Comparison of ENCODE assay signal across 18 cellular contexts in the genomic region with DNA sequence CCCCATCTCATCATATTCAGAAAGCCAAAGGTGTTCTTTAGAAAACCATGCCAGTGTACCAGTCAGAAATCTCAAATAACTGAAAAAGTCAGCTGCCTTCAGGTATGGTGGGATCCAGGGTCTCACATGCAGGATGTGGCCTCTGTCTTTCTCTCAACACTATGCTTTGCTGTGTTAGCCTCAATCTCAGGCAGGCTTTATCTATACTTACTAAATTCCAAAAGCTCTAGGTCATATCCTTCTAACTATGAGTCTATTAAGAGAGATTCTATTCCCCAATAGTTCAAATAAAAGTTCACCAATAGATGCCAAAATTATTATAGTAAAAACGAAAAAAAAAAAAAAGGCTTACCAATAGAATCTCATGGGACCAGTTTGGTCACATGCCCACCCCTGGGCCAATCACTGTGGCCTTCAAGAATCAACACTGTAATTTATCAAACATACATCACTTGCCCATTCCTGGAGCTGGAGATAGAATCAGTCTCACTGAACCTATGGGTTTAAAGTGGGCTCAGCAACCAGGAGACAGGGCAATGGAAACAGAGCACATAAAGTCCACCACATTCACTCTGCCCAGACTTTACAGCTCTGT. TPM values are rescaled to one million over a fixed set of nuclear protein-coding genes. Genes with fewer than 3 reads are reported as not detected.
"Had no signal": no experiment of that assay in that cellular context is flagged by ENCODE, and none has a peak within 500 bp of the region (broad histone marks: within the 10 kb centered on the region; RNA-seq: fewer than 3 reads in every experiment).

No MANE protein-coding gene starts in this region.

- H3K27me3 Mint-ChIP-seq: type B pancreatic cell had no signal

- H3K27me3 ChIP-seq: SJCRH30 had no signal

- H3K36me3 Mint-ChIP-seq: type B pancreatic cell had no signal

- H3K4me3 Mint-ChIP-seq: activated CD8-positive, alpha-beta T cell treated with anti-CD3 and anti-CD28 coated beads for 36 hours; type B pancreatic cell had no signal

- H3K4me3 ChIP-seq: SJCRH30 had no signal

- FAIRE-seq: astrocyte, small intestine had no signal

- H3K36me3 ChIP-seq: SJCRH30 had no signal

- ATAC-seq: activated CD8-positive, alpha-beta T cell treated with anti-CD3 and anti-CD28 coated beads for 36 hours; left colon had no signal

- H3K27ac Mint-ChIP-seq: activated CD8-positive, alpha-beta T cell treated with anti-CD3 and anti-CD28 coated beads for 36 hours; type B pancreatic cell had no signal

- H3K27ac ChIP-seq: SJCRH30, VCaP had no signal

- DNase-seq: activated CD8-positive, alpha-beta memory T cell treated with anti-CD3 and anti-CD28 coated beads, Interleukin-2, amount 50 U/mL, for 4 hours; activated CD8-positive, alpha-beta T cell treated with anti-CD3 and anti-CD28 coated beads for 36 hours; activated naive CD4-positive, alpha-beta T cell treated with Interleukin-2 at 50 U/mL for 16 hours; central memory CD4-positive, alpha-beta T cell; cortex of kidney; effector memory CD4-positive, alpha-beta T cell; left colon; mesendoderm; retina; SJCRH30; small intestine; stimulated activated naive CD4-positive, alpha-beta T cell had no signal

RNA-seq across cellular contexts. Expression of a gene that starts 38.0 kb away (rescaled TPM):
- total RNA-seq: activated CD8-positive, alpha-beta T cell treated with anti-CD3 and anti-CD28 coated beads for 36 hours; astrocyte; epithelial cell of proximal tubule; osteocyte had no signal
- polyA plus RNA-seq: neural cell had no signal
